17 cellular contexts compared by ENCODE assay signal in genomic region chr5:179494774-179495173, GRCh38.
"Had no signal": no experiment of that assay in that cellular context is flagged by ENCODE, and none has a peak within 500 bp of the region (broad histone marks: within the 10 kb centered on the region; RNA-seq: fewer than 3 reads in every experiment).

No MANE protein-coding gene starts in this region.

- H3K9me3 ChIP-seq: colonic mucosa, gastrocnemius medialis, left ventricle myocardium inferior, neutrophil, ovary, prostate gland, tibial nerve had no signal

- H3K27ac ChIP-seq: colonic mucosa, gastrocnemius medialis, hepatocyte, left ventricle myocardium inferior, neutrophil, ovary, prostate gland, tibial nerve, WERI-Rb-1 had no signal

- H3K4me2 ChIP-seq: hepatocyte, smooth muscle cell had no signal

- H3K36me3 ChIP-seq: colonic mucosa, gastrocnemius medialis, left ventricle myocardium inferior, neutrophil, ovary, prostate gland, tibial nerve, WERI-Rb-1 had no signal

- ATAC-seq: activated naive CD8-positive, alpha-beta T cell treated with anti-CD3 and anti-CD28 coated beads, Interleukin-2, amount 50 U/mL, for 24 hours had no signal

- H3K27me3 ChIP-seq: colonic mucosa, gastrocnemius medialis, hepatocyte, neutrophil, ovary, tibial nerve had no signal

- H3K4me3 ChIP-seq: colonic mucosa, gastrocnemius medialis, hepatocyte, left ventricle myocardium inferior, lung, ovary, prostate gland, smooth muscle cell, tibial nerve had no signal

- H3K4me1 ChIP-seq: colonic mucosa, gastrocnemius medialis, left ventricle myocardium inferior, prostate gland, tibial nerve had no signal

- DNase-seq: activated CD8-positive, alpha-beta memory T cell treated with anti-CD3 and anti-CD28 coated beads, Interleukin-2, amount 50 U/mL, for 48 hours; activated T-cell treated with anti-CD3 and anti-CD28 coated beads, Interleukin-2, amount 50 U/mL, for 24 hours; effector CD8-positive, alpha-beta T cell; islet precursor cell; left ventricle myocardium inferior; T1000 had no signal

- H2AFZ ChIP-seq: hepatocyte had no signal
